Comparison of ENCODE assay signal across 1 cellular context in the genomic region with DNA sequence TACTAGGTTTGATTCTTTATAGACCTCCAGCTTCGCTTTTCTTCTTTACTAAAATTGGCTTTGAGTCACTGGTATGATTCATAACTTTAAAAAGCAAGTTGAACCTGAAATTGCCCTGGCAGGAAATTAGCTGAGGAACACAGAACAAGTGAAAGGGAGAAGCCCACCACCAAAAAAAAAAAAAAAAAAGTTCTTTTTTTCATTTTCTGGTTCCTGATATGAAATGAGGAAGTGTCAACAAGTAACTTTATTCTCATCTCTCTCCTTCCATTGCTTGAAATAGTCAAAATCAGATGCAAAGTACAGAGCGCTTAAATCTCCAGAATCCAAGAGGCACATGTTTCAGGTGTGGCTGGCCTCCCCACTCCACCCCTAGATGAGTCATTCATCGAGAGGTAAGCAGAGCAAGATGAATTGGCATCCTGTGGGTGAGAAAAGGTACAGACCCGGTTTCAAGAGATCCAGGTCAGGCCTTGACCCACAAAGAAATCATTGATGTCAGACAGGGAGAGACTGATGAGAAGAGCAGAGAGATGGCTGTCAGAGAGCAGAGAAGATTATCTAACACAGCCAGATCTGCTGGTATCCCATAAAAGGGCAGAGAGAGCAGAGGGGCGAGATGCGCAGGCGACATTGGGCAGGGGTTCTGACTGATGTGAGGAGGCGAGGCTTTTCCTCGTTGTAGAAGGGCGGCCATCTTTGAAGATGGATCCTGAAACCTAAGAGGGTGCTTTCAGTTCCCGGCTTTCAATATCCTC.
TF ChIP-seq lines count a peak whose summit lies in the region.

No MANE protein-coding gene starts in this region.

TF ChIP-seq in K562, 482 proteins besides CTCF, POLR2A, EP300 and RAD21 (continued from another document):
- TF ChIP-seq, protein P1, sequence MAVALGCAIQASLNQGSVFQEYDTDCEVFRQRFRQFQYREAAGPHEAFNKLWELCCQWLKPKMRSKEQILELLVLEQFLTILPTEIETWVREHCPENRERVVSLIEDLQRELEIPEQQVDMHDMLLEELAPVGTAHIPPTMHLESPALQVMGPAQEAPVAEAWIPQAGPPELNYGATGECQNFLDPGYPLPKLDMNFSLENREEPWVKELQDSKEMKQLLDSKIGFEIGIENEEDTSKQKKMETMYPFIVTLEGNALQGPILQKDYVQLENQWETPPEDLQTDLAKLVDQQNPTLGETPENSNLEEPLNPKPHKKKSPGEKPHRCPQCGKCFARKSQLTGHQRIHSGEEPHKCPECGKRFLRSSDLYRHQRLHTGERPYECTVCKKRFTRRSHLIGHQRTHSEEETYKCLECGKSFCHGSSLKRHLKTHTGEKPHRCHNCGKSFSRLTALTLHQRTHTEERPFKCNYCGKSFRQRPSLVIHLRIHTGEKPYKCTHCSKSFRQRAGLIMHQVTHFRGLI (CRISPR knock-in tag; IDR thresholded peaks at IDR 0.05) = no peak
- TF ChIP-seq, protein P2, sequence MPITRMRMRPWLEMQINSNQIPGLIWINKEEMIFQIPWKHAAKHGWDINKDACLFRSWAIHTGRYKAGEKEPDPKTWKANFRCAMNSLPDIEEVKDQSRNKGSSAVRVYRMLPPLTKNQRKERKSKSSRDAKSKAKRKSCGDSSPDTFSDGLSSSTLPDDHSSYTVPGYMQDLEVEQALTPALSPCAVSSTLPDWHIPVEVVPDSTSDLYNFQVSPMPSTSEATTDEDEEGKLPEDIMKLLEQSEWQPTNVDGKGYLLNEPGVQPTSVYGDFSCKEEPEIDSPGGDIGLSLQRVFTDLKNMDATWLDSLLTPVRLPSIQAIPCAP (CRISPR knock-in tag; IDR thresholded peaks at IDR 0.05; ENCODE audit: borderline replicate concordance) = no peak
- TF ChIP-seq, protein P3, sequence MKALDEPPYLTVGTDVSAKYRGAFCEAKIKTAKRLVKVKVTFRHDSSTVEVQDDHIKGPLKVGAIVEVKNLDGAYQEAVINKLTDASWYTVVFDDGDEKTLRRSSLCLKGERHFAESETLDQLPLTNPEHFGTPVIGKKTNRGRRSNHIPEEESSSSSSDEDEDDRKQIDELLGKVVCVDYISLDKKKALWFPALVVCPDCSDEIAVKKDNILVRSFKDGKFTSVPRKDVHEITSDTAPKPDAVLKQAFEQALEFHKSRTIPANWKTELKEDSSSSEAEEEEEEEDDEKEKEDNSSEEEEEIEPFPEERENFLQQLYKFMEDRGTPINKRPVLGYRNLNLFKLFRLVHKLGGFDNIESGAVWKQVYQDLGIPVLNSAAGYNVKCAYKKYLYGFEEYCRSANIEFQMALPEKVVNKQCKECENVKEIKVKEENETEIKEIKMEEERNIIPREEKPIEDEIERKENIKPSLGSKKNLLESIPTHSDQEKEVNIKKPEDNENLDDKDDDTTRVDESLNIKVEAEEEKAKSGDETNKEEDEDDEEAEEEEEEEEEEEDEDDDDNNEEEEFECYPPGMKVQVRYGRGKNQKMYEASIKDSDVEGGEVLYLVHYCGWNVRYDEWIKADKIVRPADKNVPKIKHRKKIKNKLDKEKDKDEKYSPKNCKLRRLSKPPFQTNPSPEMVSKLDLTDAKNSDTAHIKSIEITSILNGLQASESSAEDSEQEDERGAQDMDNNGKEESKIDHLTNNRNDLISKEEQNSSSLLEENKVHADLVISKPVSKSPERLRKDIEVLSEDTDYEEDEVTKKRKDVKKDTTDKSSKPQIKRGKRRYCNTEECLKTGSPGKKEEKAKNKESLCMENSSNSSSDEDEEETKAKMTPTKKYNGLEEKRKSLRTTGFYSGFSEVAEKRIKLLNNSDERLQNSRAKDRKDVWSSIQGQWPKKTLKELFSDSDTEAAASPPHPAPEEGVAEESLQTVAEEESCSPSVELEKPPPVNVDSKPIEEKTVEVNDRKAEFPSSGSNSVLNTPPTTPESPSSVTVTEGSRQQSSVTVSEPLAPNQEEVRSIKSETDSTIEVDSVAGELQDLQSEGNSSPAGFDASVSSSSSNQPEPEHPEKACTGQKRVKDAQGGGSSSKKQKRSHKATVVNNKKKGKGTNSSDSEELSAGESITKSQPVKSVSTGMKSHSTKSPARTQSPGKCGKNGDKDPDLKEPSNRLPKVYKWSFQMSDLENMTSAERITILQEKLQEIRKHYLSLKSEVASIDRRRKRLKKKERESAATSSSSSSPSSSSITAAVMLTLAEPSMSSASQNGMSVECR (CRISPR knock-in tag; IDR thresholded peaks at IDR 0.05) = no peak
- TF ChIP-seq ZNF764 (CRISPR knock-in tag; IDR thresholded peaks at IDR 0.05; ENCODE audit: low read depth) = no peak
- no peak for TF ChIP-seq SLC30A9 (CRISPR knock-in tag; IDR thresholded peaks at IDR 0.05)
- TF ChIP-seq CHD1 (IDR thresholded peaks at IDR 0.05; ENCODE audit: low read length) = no peak
- TF ChIP-seq PHF8 (IDR thresholded peaks at IDR 0.05; ENCODE audit: borderline replicate concordance, low read length) = no peak
- no peak for TF ChIP-seq ZEB2 (IDR thresholded peaks at IDR 0.05)
- TF ChIP-seq NFYB (IDR thresholded peaks at IDR 0.05; ENCODE audit: extremely low read depth, insufficient read length) = no peak
- no peak for TF ChIP-seq TEAD2 (tag; IDR thresholded peaks at IDR 0.05)
- TF ChIP-seq SNRNP70 (optimal IDR thresholded peaks at IDR 0.05; ENCODE audit: low read depth, low read length) = no peak
- TF ChIP-seq, protein P4, sequence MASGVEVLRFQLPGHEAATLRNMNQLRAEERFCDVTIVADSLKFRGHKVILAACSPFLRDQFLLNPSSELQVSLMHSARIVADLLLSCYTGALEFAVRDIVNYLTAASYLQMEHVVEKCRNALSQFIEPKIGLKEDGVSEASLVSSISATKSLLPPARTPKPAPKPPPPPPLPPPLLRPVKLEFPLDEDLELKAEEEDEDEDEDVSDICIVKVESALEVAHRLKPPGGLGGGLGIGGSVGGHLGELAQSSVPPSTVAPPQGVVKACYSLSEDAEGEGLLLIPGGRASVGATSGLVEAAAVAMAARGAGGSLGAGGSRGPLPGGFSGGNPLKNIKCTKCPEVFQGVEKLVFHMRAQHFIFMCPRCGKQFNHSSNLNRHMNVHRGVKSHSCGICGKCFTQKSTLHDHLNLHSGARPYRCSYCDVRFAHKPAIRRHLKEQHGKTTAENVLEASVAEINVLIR (CRISPR knock-in tag; IDR thresholded peaks at IDR 0.05) = no peak
- TF ChIP-seq, protein P5, sequence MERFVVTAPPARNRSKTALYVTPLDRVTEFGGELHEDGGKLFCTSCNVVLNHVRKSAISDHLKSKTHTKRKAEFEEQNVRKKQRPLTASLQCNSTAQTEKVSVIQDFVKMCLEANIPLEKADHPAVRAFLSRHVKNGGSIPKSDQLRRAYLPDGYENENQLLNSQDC (CRISPR knock-in tag; IDR thresholded peaks at IDR 0.05) = no peak
- TF ChIP-seq ZNF589 (CRISPR knock-in tag; IDR thresholded peaks at IDR 0.05; ENCODE audit: low read depth) = no peak
- TF ChIP-seq ZNF780A (CRISPR knock-in tag; IDR thresholded peaks at IDR 0.05) = no peak
- TF ChIP-seq, protein P6, sequence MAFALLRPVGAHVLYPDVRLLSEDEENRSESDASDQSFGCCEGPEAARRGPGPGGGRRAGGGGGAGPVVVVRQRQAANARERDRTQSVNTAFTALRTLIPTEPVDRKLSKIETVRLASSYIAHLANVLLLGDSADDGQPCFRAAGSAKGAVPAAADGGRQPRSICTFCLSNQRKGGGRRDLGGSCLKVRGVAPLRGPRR (CRISPR knock-in tag; IDR thresholded peaks at IDR 0.05) = no peak
- TF ChIP-seq SIX5 (IDR thresholded peaks at IDR 0.05; ENCODE audit: borderline replicate concordance in 1 of 2, insufficient read depth in 1 of 2, low read depth in 1 of 2, low read length in 2 of 2) = no peak
- TF ChIP-seq, protein P7, sequence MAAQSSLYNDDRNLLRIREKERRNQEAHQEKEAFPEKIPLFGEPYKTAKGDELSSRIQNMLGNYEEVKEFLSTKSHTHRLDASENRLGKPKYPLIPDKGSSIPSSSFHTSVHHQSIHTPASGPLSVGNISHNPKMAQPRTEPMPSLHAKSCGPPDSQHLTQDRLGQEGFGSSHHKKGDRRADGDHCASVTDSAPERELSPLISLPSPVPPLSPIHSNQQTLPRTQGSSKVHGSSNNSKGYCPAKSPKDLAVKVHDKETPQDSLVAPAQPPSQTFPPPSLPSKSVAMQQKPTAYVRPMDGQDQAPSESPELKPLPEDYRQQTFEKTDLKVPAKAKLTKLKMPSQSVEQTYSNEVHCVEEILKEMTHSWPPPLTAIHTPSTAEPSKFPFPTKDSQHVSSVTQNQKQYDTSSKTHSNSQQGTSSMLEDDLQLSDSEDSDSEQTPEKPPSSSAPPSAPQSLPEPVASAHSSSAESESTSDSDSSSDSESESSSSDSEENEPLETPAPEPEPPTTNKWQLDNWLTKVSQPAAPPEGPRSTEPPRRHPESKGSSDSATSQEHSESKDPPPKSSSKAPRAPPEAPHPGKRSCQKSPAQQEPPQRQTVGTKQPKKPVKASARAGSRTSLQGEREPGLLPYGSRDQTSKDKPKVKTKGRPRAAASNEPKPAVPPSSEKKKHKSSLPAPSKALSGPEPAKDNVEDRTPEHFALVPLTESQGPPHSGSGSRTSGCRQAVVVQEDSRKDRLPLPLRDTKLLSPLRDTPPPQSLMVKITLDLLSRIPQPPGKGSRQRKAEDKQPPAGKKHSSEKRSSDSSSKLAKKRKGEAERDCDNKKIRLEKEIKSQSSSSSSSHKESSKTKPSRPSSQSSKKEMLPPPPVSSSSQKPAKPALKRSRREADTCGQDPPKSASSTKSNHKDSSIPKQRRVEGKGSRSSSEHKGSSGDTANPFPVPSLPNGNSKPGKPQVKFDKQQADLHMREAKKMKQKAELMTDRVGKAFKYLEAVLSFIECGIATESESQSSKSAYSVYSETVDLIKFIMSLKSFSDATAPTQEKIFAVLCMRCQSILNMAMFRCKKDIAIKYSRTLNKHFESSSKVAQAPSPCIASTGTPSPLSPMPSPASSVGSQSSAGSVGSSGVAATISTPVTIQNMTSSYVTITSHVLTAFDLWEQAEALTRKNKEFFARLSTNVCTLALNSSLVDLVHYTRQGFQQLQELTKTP (IDR thresholded peaks at IDR 0.05; ENCODE audit: low read depth in 1 of 2, partially characterized antibody in 2 of 2) = no peak
- TF ChIP-seq TARDBP (IDR thresholded peaks at IDR 0.05) = no peak
- TF ChIP-seq STAG1 (CRISPR knock-in tag; IDR thresholded peaks at IDR 0.05; ENCODE audit: borderline replicate concordance) = no peak
- TF ChIP-seq, protein P8, sequence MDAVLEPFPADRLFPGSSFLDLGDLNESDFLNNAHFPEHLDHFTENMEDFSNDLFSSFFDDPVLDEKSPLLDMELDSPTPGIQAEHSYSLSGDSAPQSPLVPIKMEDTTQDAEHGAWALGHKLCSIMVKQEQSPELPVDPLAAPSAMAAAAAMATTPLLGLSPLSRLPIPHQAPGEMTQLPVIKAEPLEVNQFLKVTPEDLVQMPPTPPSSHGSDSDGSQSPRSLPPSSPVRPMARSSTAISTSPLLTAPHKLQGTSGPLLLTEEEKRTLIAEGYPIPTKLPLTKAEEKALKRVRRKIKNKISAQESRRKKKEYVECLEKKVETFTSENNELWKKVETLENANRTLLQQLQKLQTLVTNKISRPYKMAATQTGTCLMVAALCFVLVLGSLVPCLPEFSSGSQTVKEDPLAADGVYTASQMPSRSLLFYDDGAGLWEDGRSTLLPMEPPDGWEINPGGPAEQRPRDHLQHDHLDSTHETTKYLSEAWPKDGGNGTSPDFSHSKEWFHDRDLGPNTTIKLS (IDR thresholded peaks at IDR 0.05; ENCODE audit: borderline replicate concordance, low read depth) = no peak
- no peak for TF ChIP-seq ZZZ3 (IDR thresholded peaks at IDR 0.05)
- no peak for TF ChIP-seq ZNF184 (CRISPR knock-in tag; IDR thresholded peaks at IDR 0.05)
- TF ChIP-seq, protein P9, sequence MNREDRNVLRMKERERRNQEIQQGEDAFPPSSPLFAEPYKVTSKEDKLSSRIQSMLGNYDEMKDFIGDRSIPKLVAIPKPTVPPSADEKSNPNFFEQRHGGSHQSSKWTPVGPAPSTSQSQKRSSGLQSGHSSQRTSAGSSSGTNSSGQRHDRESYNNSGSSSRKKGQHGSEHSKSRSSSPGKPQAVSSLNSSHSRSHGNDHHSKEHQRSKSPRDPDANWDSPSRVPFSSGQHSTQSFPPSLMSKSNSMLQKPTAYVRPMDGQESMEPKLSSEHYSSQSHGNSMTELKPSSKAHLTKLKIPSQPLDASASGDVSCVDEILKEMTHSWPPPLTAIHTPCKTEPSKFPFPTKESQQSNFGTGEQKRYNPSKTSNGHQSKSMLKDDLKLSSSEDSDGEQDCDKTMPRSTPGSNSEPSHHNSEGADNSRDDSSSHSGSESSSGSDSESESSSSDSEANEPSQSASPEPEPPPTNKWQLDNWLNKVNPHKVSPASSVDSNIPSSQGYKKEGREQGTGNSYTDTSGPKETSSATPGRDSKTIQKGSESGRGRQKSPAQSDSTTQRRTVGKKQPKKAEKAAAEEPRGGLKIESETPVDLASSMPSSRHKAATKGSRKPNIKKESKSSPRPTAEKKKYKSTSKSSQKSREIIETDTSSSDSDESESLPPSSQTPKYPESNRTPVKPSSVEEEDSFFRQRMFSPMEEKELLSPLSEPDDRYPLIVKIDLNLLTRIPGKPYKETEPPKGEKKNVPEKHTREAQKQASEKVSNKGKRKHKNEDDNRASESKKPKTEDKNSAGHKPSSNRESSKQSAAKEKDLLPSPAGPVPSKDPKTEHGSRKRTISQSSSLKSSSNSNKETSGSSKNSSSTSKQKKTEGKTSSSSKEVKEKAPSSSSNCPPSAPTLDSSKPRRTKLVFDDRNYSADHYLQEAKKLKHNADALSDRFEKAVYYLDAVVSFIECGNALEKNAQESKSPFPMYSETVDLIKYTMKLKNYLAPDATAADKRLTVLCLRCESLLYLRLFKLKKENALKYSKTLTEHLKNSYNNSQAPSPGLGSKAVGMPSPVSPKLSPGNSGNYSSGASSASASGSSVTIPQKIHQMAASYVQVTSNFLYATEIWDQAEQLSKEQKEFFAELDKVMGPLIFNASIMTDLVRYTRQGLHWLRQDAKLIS (CRISPR knock-in tag; IDR thresholded peaks at IDR 0.05) = no peak
- no peak for TF ChIP-seq ZNF778 (CRISPR knock-in tag; IDR thresholded peaks at IDR 0.05)
- TF ChIP-seq ZNF431 (CRISPR knock-in tag; IDR thresholded peaks at IDR 0.05) = no peak
